ENCODE assay signal across 23 cellular contexts in genomic region chr15:32636410-32636809, GRCh38. TPM values are rescaled to one million over a fixed set of nuclear protein-coding genes. Genes with fewer than 3 reads are reported as not detected.
"Had no signal": no experiment of that assay in that cellular context is flagged by ENCODE, and none has a peak within 500 bp of the region (broad histone marks: within the 10 kb centered on the region; RNA-seq: fewer than 3 reads in every experiment).

No MANE protein-coding gene starts in this region.

- H3K27me3 Mint-ChIP-seq: activated CD4-positive, alpha-beta T cell treated with anti-CD3 and anti-CD28 coated beads, Interleukin-2, amount 10 ng/mL, durations not matched to agents 24 days and 14 days; activated naive CD4-positive, alpha-beta T cell treated with anti-CD3 and anti-CD28 coated beads, Interleukin-2, amount 10 ng/mL, durations not matched to agents 7 days and 5 days; activated naive CD8-positive, alpha-beta T cell treated with anti-CD3 and anti-CD28 coated beads, Interleukin-2, amount 50 U/mL, for 24 hours; activated T-cell treated with anti-CD3 and anti-CD28 coated beads, Interleukin-2, amount 50 U/mL, for 24 hours had no signal

- H3K4me3 ChIP-seq: breast epithelium, lung, right atrium auricular region, suprapubic skin, transverse colon, uterus had no signal

- ATAC-seq: activated CD8-positive, alpha-beta T cell treated with anti-CD3 and anti-CD28 coated beads for 36 hours; activated naive CD8-positive, alpha-beta T cell treated with anti-CD3 and anti-CD28 coated beads, Interleukin-2, amount 50 U/mL, for 24 hours; esophagus mucosa; stimulated activated naive CD8-positive, alpha-beta T cell treated with anti-CD3 and anti-CD28 coated beads, Interleukin-15, amount 100 ng/mL, for 72 hours; T-cell had no signal

- H3K9me3 Mint-ChIP-seq: activated CD4-positive, alpha-beta T cell treated with anti-CD3 and anti-CD28 coated beads, Interleukin-2, amount 10 ng/mL, durations not matched to agents 24 days and 14 days; activated CD8-positive, alpha-beta T cell treated with anti-CD3 and anti-CD28 coated beads for 36 hours; activated naive CD4-positive, alpha-beta T cell treated with anti-CD3 and anti-CD28 coated beads, Interleukin-2, amount 10 ng/mL, durations not matched to agents 7 days and 5 days; activated naive CD8-positive, alpha-beta T cell treated with anti-CD3 and anti-CD28 coated beads, Interleukin-2, amount 50 U/mL, for 24 hours; activated T-cell treated with anti-CD3 and anti-CD28 coated beads, Interleukin-2, amount 50 U/mL, for 24 hours; nephron progenitor cell; stimulated activated naive CD8-positive, alpha-beta T cell treated with anti-CD3 and anti-CD28 coated beads, Interleukin-15, amount 100 ng/mL, for 72 hours; T-cell had no signal

- DNase-seq: activated CD8-positive, alpha-beta T cell treated with anti-CD3 and anti-CD28 coated beads for 36 hours; activated naive CD4-positive, alpha-beta T cell treated with anti-CD3 and anti-CD28 coated beads, Interleukin-2, amount 10 ng/mL, durations not matched to agents 7 days and 5 days; activated naive CD8-positive, alpha-beta T cell treated with anti-CD3 and anti-CD28 coated beads, Interleukin-2, amount 50 U/mL, for 24 hours; activated T-cell treated with anti-CD3 and anti-CD28 coated beads, Interleukin-2, amount 50 U/mL, for 24 hours; anterior cingulate cortex; cortex of kidney; effector CD8-positive, alpha-beta T cell; hippocampal formation; islet precursor cell; nephron progenitor cell; occipital lobe; stimulated activated CD4-positive, alpha-beta T cell treated with anti-CD3 and anti-CD28 coated beads, Interleukin-2, amount 100 ng/mL, for 24 hours; stimulated activated naive CD8-positive, alpha-beta T cell treated with anti-CD3 and anti-CD28 coated beads, Interleukin-15, amount 100 ng/mL, for 72 hours; T-cell; T-helper 9 cell; transverse colon; uterus had no signal

- H3K36me3 ChIP-seq: breast epithelium, right atrium auricular region, uterus had no signal

- H3K4me1 Mint-ChIP-seq: activated naive CD4-positive, alpha-beta T cell treated with anti-CD3 and anti-CD28 coated beads, Interleukin-2, amount 10 ng/mL, durations not matched to agents 7 days and 5 days; T-cell had no signal

- H3K4me3 Mint-ChIP-seq: activated CD4-positive, alpha-beta T cell treated with anti-CD3 and anti-CD28 coated beads, Interleukin-2, amount 10 ng/mL, durations not matched to agents 24 days and 14 days; activated CD8-positive, alpha-beta T cell treated with anti-CD3 and anti-CD28 coated beads for 36 hours; activated naive CD4-positive, alpha-beta T cell treated with anti-CD3 and anti-CD28 coated beads, Interleukin-2, amount 10 ng/mL, durations not matched to agents 7 days and 5 days; activated naive CD8-positive, alpha-beta T cell treated with anti-CD3 and anti-CD28 coated beads, Interleukin-2, amount 50 U/mL, for 24 hours; activated T-cell treated with anti-CD3 and anti-CD28 coated beads, Interleukin-2, amount 50 U/mL, for 24 hours; nephron progenitor cell; stimulated activated naive CD8-positive, alpha-beta T cell treated with anti-CD3 and anti-CD28 coated beads, Interleukin-15, amount 100 ng/mL, for 72 hours; T-cell had no signal

- H3K27ac Mint-ChIP-seq: activated CD4-positive, alpha-beta T cell treated with anti-CD3 and anti-CD28 coated beads, Interleukin-2, amount 10 ng/mL, durations not matched to agents 24 days and 14 days; activated CD8-positive, alpha-beta T cell treated with anti-CD3 and anti-CD28 coated beads for 36 hours; activated naive CD4-positive, alpha-beta T cell treated with anti-CD3 and anti-CD28 coated beads, Interleukin-2, amount 10 ng/mL, durations not matched to agents 7 days and 5 days; activated naive CD8-positive, alpha-beta T cell treated with anti-CD3 and anti-CD28 coated beads, Interleukin-2, amount 50 U/mL, for 24 hours; activated T-cell treated with anti-CD3 and anti-CD28 coated beads, Interleukin-2, amount 50 U/mL, for 24 hours; nephron progenitor cell; stimulated activated naive CD8-positive, alpha-beta T cell treated with anti-CD3 and anti-CD28 coated beads, Interleukin-15, amount 100 ng/mL, for 72 hours; T-cell had no signal

- H3K27me3 ChIP-seq: breast epithelium, right atrium auricular region, suprapubic skin, uterus had no signal

- H3K9me3 ChIP-seq: breast epithelium, right atrium auricular region, suprapubic skin, transverse colon, uterus had no signal

- H3K27ac ChIP-seq: breast epithelium, right atrium auricular region, suprapubic skin, transverse colon, uterus had no signal

- H3K4me1 ChIP-seq: breast epithelium, suprapubic skin, uterus had no signal

RNA-seq across cellular contexts. Expression of gene SCG5, which starts 5.1 kb away (rescaled TPM):
- total RNA-seq: suprapubic skin, T-cell had no signal
